35 cellular contexts compared by ENCODE assay signal in genomic region chr20:23007886-23008285, GRCh38. TPM values are rescaled to one million over a fixed set of nuclear protein-coding genes. Genes with fewer than 3 reads are reported as not detected.
"Had no signal": no experiment of that assay in that cellular context is flagged by ENCODE, and none has a peak within 500 bp of the region (broad histone marks: within the 10 kb centered on the region; RNA-seq: fewer than 3 reads in every experiment).

No MANE protein-coding gene starts in this region.

- H3K36me3 ChIP-seq: esophagus muscularis mucosa, gastroesophageal sphincter, heart left ventricle, left ventricle myocardium inferior, lower lobe of right lung, prostate gland, sigmoid colon, stomach, thyroid gland had no signal

- ATAC-seq: gastroesophageal sphincter; heart left ventricle; left colon; lower lobe of right lung; naive thymus-derived CD8-positive, alpha-beta T cell; right cardiac atrium; stimulated activated effector memory CD8-positive, alpha-beta T cell treated with anti-CD3 and anti-CD28 coated beads, Interleukin-12 subunit alpha, Interleukin-12 subunit beta, amount 100 ng/mL, for 72 hours had no signal

- H3K9me3 ChIP-seq: esophagus muscularis mucosa, gastroesophageal sphincter, heart left ventricle, left ventricle myocardium inferior, lower lobe of right lung, prostate gland, sigmoid colon, stomach, thyroid gland had no signal

- H3K27ac ChIP-seq: dorsolateral prefrontal cortex, esophagus muscularis mucosa, foreskin keratinocyte, gastroesophageal sphincter, heart left ventricle, hepatocyte, left ventricle myocardium inferior, lower lobe of right lung, prostate gland, sigmoid colon, stomach, thyroid gland had no signal

- DNase-seq: dorsolateral prefrontal cortex; effector CD8-positive, alpha-beta T cell; endodermal cell; heart left ventricle; immature natural killer cell; islet precursor cell; kidney glomerular epithelial cell; left colon; left ventricle myocardium inferior; lower lobe of right lung; naive thymus-derived CD8-positive, alpha-beta T cell; nephron progenitor cell; nucleus accumbens; right cardiac atrium; sigmoid colon; stimulated activated CD4-positive, alpha-beta T cell treated with anti-CD3 and anti-CD28 coated beads, Interleukin-2, amount 100 ng/mL, for 24 hours; stimulated activated CD4-positive, alpha-beta T cell treated with anti-CD3 and anti-CD28 coated beads, Interleukin-4, amount 100 ng/mL, for 24 hours; stimulated activated naive CD4-positive, alpha-beta T cell treated with Interleukin-2 at 50 U/mL for 16 hours; stomach; thyroid gland had no signal

- H3K4me3 ChIP-seq: dorsolateral prefrontal cortex, esophagus muscularis mucosa, gastroesophageal sphincter, heart left ventricle, hepatocyte, left ventricle myocardium inferior, lower lobe of right lung, prostate gland, sigmoid colon, stomach, thyroid gland had no signal

- H3K4me1 ChIP-seq: foreskin keratinocyte, lower lobe of right lung, prostate gland, sigmoid colon, thyroid gland had no signal

- H3K27me3 ChIP-seq: esophagus muscularis mucosa, foreskin keratinocyte, gastroesophageal sphincter, heart left ventricle, hepatocyte, sigmoid colon, stomach, thyroid gland had no signal

RNA-seq across cellular contexts. Expression of gene SSTR4, which starts 27.2 kb away (rescaled TPM):
- total RNA-seq: epithelial cell of proximal tubule; esophagus muscularis mucosa; fibroblast of lung; foreskin keratinocyte; left colon; left ventricle myocardium inferior; mesenteric fat pad; myocyte; naive thymus-derived CD8-positive, alpha-beta T cell; osteocyte; prostate gland; right cardiac atrium; sigmoid colon; skeletal muscle tissue; stomach; subcutaneous adipose tissue; temporal lobe; thyroid gland; urinary bladder had no signal
